In genomic region chr2:232316382-232317190, GRCh38 we compare ENCODE assay signal across 10 cellular contexts.
DNase-seq lines count a peak whose midpoint lies in the region; ATAC-seq and TF ChIP-seq lines count a peak whose summit lies in the region.
"Had no signal": no experiment of that assay in that cellular context is flagged by ENCODE, and none has a peak within 500 bp of the region (broad histone marks: within the 10 kb centered on the region; RNA-seq: fewer than 3 reads in every experiment).

No MANE protein-coding gene starts in this region.

- intact Hi-C loops in heart left ventricle (cut with DNase I) (no loop called here), natural killer cell (cut with micrococcal nuclease) (no loop called here), colonic mucosa (cut with DNase I) (no loop called here)

- peaks cover 0 to 16% (median 5%) of the 10 kb centered on the region in 12 donors for H3K9me3 ChIP-seq in heart left ventricle
- peaks cover 0 to 9% of the 10 kb centered on the region in 2 donors for H3K9me3 ChIP-seq in right atrium auricular region
- no peaks in the 10 kb centered on the region for H3K9me3 ChIP-seq in colonic mucosa

- H3K4me3 ChIP-seq in heart left ventricle (no peak overlapping the region), right atrium auricular region (no peak overlapping the region), colonic mucosa (no peak overlapping the region)

- ATAC-seq in heart left ventricle: peak in 2 of 4 donors; percentile 48 to 71
- peak in 1 of 3 donors; percentile 6 for ATAC-seq in natural killer cell
- ATAC-seq in GM19035 (IDR thresholded peaks at IDR 0.05; ENCODE audit: unreplicated experiment): no peak

- H3K9ac ChIP-seq in colonic mucosa (ENCODE audit: low read depth in 2 of 2, low read length in 2 of 2): no peak overlapping the region

- no peaks in the 10 kb centered on the region for H3K36me3 Mint-ChIP-seq in natural killer cell

- H3K36me3 ChIP-seq in heart left ventricle (no peaks in the 10 kb centered on the region), right atrium auricular region (no peaks in the 10 kb centered on the region), colonic mucosa (no peaks in the 10 kb centered on the region)

- TF ChIP-seq CTCF in heart left ventricle (IDR thresholded peaks at IDR 0.05) (no peak), right atrium auricular region (IDR thresholded peaks at IDR 0.05) (no peak), natural killer cell (IDR thresholded peaks at IDR 0.05) (no peak), colonic mucosa (IDR thresholded peaks at IDR 0.05) (no peak), GM20000 (IDR thresholded peaks at IDR 0.05; ENCODE audit: extremely low read depth, missing control alignments) (no peak)

- 59 to 72% (median 61%) methylated on average over 11 of the region's 11 CpGs for WGBS in heart left ventricle, 4 donors

- H3K27me3 ChIP-seq in heart left ventricle (no peaks in the 10 kb centered on the region), right atrium auricular region (no peaks in the 10 kb centered on the region), colonic mucosa (no peaks in the 10 kb centered on the region)

- H3K4me1 Mint-ChIP-seq in natural killer cell: peaks cover 80 to 87% of the 10 kb centered on the region in 2 donors

- no peaks in the 10 kb centered on the region for H3K27me3 Mint-ChIP-seq in natural killer cell (ENCODE audit: low read depth in 2 of 2)

- peak overlapping the region; percentile 84 for H3K4me3 Mint-ChIP-seq in natural killer cell

- H3K27ac ChIP-seq in heart left ventricle (peak overlapping the region in 8 of 12 donors; percentile 0 to 90 (median 54)), right atrium auricular region (peak overlapping the region in 1 of 2 donors; percentile 59), colonic mucosa (no peak overlapping the region)

- no peak for TF ChIP-seq POLR2A in heart left ventricle (IDR thresholded peaks at IDR 0.05)

- H3K9me3 Mint-ChIP-seq in natural killer cell: no peaks in the 10 kb centered on the region

- H3K4me1 ChIP-seq in heart left ventricle: peaks cover 3 to 62% (median 22%) of the 10 kb centered on the region in 12 donors
- peaks cover 0 to 29% of the 10 kb centered on the region in 2 donors for H3K4me1 ChIP-seq in right atrium auricular region
- H3K4me1 ChIP-seq in colonic mucosa: peaks cover 7% of the 10 kb centered on the region

- H3K27ac Mint-ChIP-seq in natural killer cell: peak overlapping the region; percentile 99

- DNase-seq in heart left ventricle (peak in 1 of 5 donors; percentile 34), right atrium auricular region (ENCODE audit: low spot score) (no peak), dermis blood vessel endothelial cell (peak; percentile 68), natural killer cell (no peak), foreskin melanocyte (no peak), colonic mucosa (no peak), GM20000 (ENCODE audit: low spot score) (no peak)
- DNase-seq: AML-193, NCI-H187 had no signal
